Comparison of ENCODE assay signal across 16 cellular contexts in the genomic region with DNA sequence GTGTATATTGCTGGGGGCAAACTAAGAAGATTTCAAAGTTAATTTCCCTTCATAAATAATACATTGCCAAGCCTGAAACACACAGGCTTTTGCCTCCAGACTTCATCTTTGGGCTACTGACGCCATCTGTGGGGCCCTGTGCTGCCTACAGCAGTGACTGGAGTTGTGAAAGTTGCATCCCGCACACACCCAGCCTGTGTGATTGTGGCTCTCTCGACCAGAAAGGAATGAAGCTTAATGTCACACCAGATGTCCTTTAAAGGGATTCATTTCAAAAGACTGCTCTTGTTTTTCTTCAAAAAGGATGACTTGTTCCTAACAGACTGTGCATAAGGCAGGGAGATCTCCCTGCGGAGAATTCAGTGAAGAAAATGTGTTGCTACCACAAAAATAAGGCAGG.
A peak's percentile ranks its signal among the peaks of the same experiment; 100 is the strongest.
DNase-seq lines count a peak whose midpoint lies in the region; ATAC-seq and TF ChIP-seq lines count a peak whose summit lies in the region.
"Had no signal": no experiment of that assay in that cellular context is flagged by ENCODE, and none has a peak within 500 bp of the region (broad histone marks: within the 10 kb centered on the region; RNA-seq: fewer than 3 reads in every experiment).

No MANE protein-coding gene starts in this region.

- no peak overlapping the region for H3K4me3 ChIP-seq in neuronal stem cell (ENCODE audit: low read length in 2 of 2)
- no peak overlapping the region for H3K4me3 ChIP-seq in OCI-LY7 (ENCODE audit: low read depth, low read length, poor library complexity, severe bottlenecking)
- H3K4me3 ChIP-seq: BLaER1, psoas muscle had no signal

- H4K91ac ChIP-seq in neuronal stem cell (ENCODE audit: low read depth, low read length, poor library complexity) = no peak overlapping the region

- no peaks in the 10 kb centered on the region for H4K20me1 ChIP-seq in OCI-LY7 (ENCODE audit: insufficient read depth, low read length)
- H4K20me1 ChIP-seq: BLaER1 had no signal

- no peak overlapping the region for H2BK15ac ChIP-seq in neuronal stem cell (ENCODE audit: low read length)

- TF ChIP-seq CTCF in GM13977 (IDR thresholded peaks at IDR 0.05; ENCODE audit: extremely low read depth, insufficient read depth, missing control alignments) (peak; percentile 4), OCI-LY7 (conservative IDR thresholded peaks at IDR 0.05; ENCODE audit: low read length) (no peak)

- H3K4ac ChIP-seq in neuronal stem cell (ENCODE audit: low read length) = no peak overlapping the region

- no peak overlapping the region for H3K23ac ChIP-seq in neuronal stem cell (ENCODE audit: low read depth, low read length, poor library complexity)

- no peak overlapping the region for H3K18ac ChIP-seq in neuronal stem cell (ENCODE audit: low read length)

- no peak overlapping the region for H3K14ac ChIP-seq in neuronal stem cell (ENCODE audit: low read length)

- H3K9ac ChIP-seq in neuronal stem cell (ENCODE audit: low read depth, low read length, poor library complexity) = no peak overlapping the region
- H3K9ac ChIP-seq: BLaER1 had no signal

- H2AFZ ChIP-seq in neuronal stem cell (ENCODE audit: low read length) (no peak overlapping the region), OCI-LY7 (ENCODE audit: low read length) (no peak overlapping the region)

- H3K79me2 ChIP-seq in OCI-LY7 (ENCODE audit: insufficient read depth, low read depth, low read length) = no peaks in the 10 kb centered on the region

- intact Hi-C loops in OCI-LY7 (cut with micrococcal nuclease; ENCODE audit: unreplicated experiment) = no loop called here

- H3K4me1 ChIP-seq in neuronal stem cell (ENCODE audit: control insufficient read depth in 2 of 2, insufficient read depth in 1 of 2, low read depth in 1 of 2, low read length in 2 of 2) (peaks cover 0 to 3% of the 10 kb centered on the region in 2 donors), OCI-LY7 (ENCODE audit: insufficient read depth, low read length, poor library complexity, severe bottlenecking) (no peaks in the 10 kb centered on the region)
- H3K4me1 ChIP-seq: psoas muscle had no signal

- no peak overlapping the region for H2BK120ac ChIP-seq in neuronal stem cell (ENCODE audit: low read depth, low read length)

- H3K27ac ChIP-seq in neuronal stem cell (replicated peaks; ENCODE audit: low read length) (no peak overlapping the region), OCI-LY7 (ENCODE audit: low read depth, low read length, poor library complexity, severe bottlenecking) (no peak overlapping the region)
- H3K27ac ChIP-seq: BLaER1, psoas muscle had no signal

- no peak overlapping the region for H2AK5ac ChIP-seq in neuronal stem cell (ENCODE audit: low read depth, low read length)

- no CpG with 5 or more reads among the region's 4 CpGs for WGBS in neuronal stem cell (ENCODE audit: extremely low coverage in 2 of 2, insufficient read length in 2 of 2, insufficient replicate concordance in 1 of 2), 2 donors

- H3K27me3 ChIP-seq in neuronal stem cell (ENCODE audit: control insufficient read depth in 3 of 3, insufficient read depth in 3 of 3, low read depth in 1 of 3, low read length in 3 of 3) = no peaks in the 10 kb centered on the region
- H3K27me3 ChIP-seq: BLaER1 had no signal

- no peaks in the 10 kb centered on the region for H3K79me1 ChIP-seq in neuronal stem cell (ENCODE audit: low read depth, low read length)

- BruUV-seq in OCI-LY7 (replicated peaks; lab: Mats Ljungman, UMichigan) = no TSS peak

- POLR2A ChIA-PET in OCI-LY7 (lab: Charles Lee) = interaction anchor here (0.5 to 1.5 kb wide), 2 partner anchors 11 to 511 kb away, joined by 4 to 5 read pairs; no protein-coding TSS in a partner anchor

- no peak overlapping the region for H2BK12ac ChIP-seq in neuronal stem cell (ENCODE audit: low read length)

- DNase-seq in GM13977 (ENCODE audit: low spot score) = no peak
- peak; percentile 46 for DNase-seq in NCI-H524 treated with DMSO at 0.1 percent for 48 hours (lab: John Stamatoyannopoulos, UW)
- peak; percentile 59 for DNase-seq in ecto neural progenitor cell (ENCODE audit: low spot score)
- DNase-seq in neuronal stem cell (ENCODE audit: low spot score) = peak; percentile 11
- DNase-seq in OCI-LY7 (ENCODE audit: low spot score) = no peak
- DNase-seq in NCI-H510A treated with DMSO at 0.1 percent for 48 hours (lab: John Stamatoyannopoulos, UW) = no peak
- no peak for DNase-seq in stimulated activated naive CD4-positive, alpha-beta T cell (lab: John Stamatoyannopoulos, UW)
- DNase-seq: activated CD8-positive, alpha-beta T cell treated with anti-CD3 and anti-CD28 coated beads, Interleukin-2, amount 10 ng/mL, durations not matched to agents 7 days and 5 days; activated effector memory CD4-positive, alpha-beta T cell treated with Interleukin-2 at 50 U/mL for 16 hours; effector CD4-positive, alpha-beta T cell; NCI-H510A; psoas muscle; SHP77 treated with DMSO at 0.1 percent for 48 hours; stimulated activated CD4-positive, alpha-beta T cell treated with anti-CD3 and anti-CD28 coated beads, Interleukin-4, amount 100 ng/mL, for 1 hour had no signal

- H4K8ac ChIP-seq in neuronal stem cell (ENCODE audit: low read depth, low read length) = no peak overlapping the region

- H3K4me2 ChIP-seq in neuronal stem cell (ENCODE audit: insufficient read depth, low read length, poor library complexity, severe bottlenecking) (no peak overlapping the region), OCI-LY7 (ENCODE audit: low read length) (no peak overlapping the region)
- H3K4me2 ChIP-seq: BLaER1 had no signal

- ATAC-seq in GM19328 (IDR thresholded peaks at IDR 0.05; ENCODE audit: unreplicated experiment) = no peak
- ATAC-seq: activated CD8-positive, alpha-beta T cell treated with anti-CD3 and anti-CD28 coated beads, Interleukin-2, amount 10 ng/mL, durations not matched to agents 7 days and 5 days; psoas muscle had no signal

- in situ Hi-C loops in GM13977 (cut with MboI; ENCODE audit: low pct_unique_long_range_greater_than_20kb, low sequenced_read_pairs, unreplicated experiment) = no loop called here

- CTCF ChIA-PET in OCI-LY7 (lab: Charles Lee; ENCODE audit: unreplicated experiment) = no interaction called here

- no peaks in the 10 kb centered on the region for H3K9me2 ChIP-seq in OCI-LY7 (ENCODE audit: insufficient read depth, low read length)

- H2BK5ac ChIP-seq in neuronal stem cell (ENCODE audit: low read length) = no peak overlapping the region

- H3K36me3 ChIP-seq in neuronal stem cell (replicated peaks in 1 of 2; ENCODE audit: control insufficient read depth in 2 of 2, insufficient read depth in 2 of 2, low read length in 2 of 2) (no peaks in the 10 kb centered on the region), OCI-LY7 (ENCODE audit: insufficient read depth, low read length) (no peaks in the 10 kb centered on the region)
- H3K36me3 ChIP-seq: BLaER1 had no signal

- H3K9me3 ChIP-seq in neuronal stem cell (replicated peaks in 1 of 2; ENCODE audit: control insufficient read depth in 2 of 2, insufficient read depth in 1 of 2, low read depth in 1 of 2, low read length in 2 of 2) = no peaks in the 10 kb centered on the region
- no peaks in the 10 kb centered on the region for H3K9me3 ChIP-seq in OCI-LY7 (ENCODE audit: low read length)
- H3K9me3 ChIP-seq: BLaER1, psoas muscle had no signal

Comparison
In these comparisons a context has a peak if more than half of its experiments do, and no peak if none do; other contexts are left out.
1. DNase-seq: peak in NCI-H524 treated with DMSO at 0.1 percent for 48 hours (single experiment), ecto neural progenitor cell (single experiment) and neuronal stem cell (single experiment); none in GM13977 (single experiment), OCI-LY7 (single experiment), NCI-H510A treated with DMSO at 0.1 percent for 48 hours (single experiment) and stimulated activated naive CD4-positive, alpha-beta T cell (0 of 6).